ENCODE assay signal across 34 cellular contexts in genomic region chr10:7151538-7151937, GRCh38.
"Had no signal": no experiment of that assay in that cellular context is flagged by ENCODE, and none has a peak within 500 bp of the region (broad histone marks: within the 10 kb centered on the region; RNA-seq: fewer than 3 reads in every experiment).

No MANE protein-coding gene starts in this region.

- DNase-seq: activated B cell treated with CpG ODN at 0.5 μM for 24 hours; activated CD4-positive, alpha-beta memory T cell treated with anti-CD3 and anti-CD28 coated beads for 36 hours; activated CD4-positive, alpha-beta T cell treated with anti-CD3 and anti-CD28 coated beads for 4 hours; activated CD4-positive, alpha-beta T cell treated with anti-CD3 and anti-CD28 coated beads, Interleukin-2, amount 10 ng/mL, durations not matched to agents 24 days and 14 days; activated CD4-positive, alpha-beta T cell treated with anti-CD3 and anti-CD28 coated beads, Interleukin-2, amount 50 U/mL, for 1 hour; activated CD4-positive, alpha-beta T cell treated with anti-CD3 and anti-CD28 coated beads, Interleukin-2, amount 50 U/mL, for 4 hours; activated CD4-positive, CD25-positive, alpha-beta regulatory T cell treated with anti-CD3 and anti-CD28 coated beads, Interleukin-2, amount 50 U/mL, for 72 hours; activated CD8-positive, alpha-beta memory T cell treated with anti-CD3 and anti-CD28 coated beads, Interleukin-2, amount 50 U/mL, for 4 hours; activated CD8-positive, alpha-beta T cell treated with anti-CD3 and anti-CD28 coated beads for 36 hours; activated effector memory CD4-positive, alpha-beta T cell treated with anti-CD3 and anti-CD28 coated beads, Interleukin-2, amount 50 U/mL, for 16 hours; activated gamma-delta T cell treated with Interleukin-2 at 50 U/mL for 16 hours; activated naive CD4-positive, alpha-beta T cell; activated naive CD4-positive, alpha-beta T cell treated with anti-CD3 and anti-CD28 coated beads for 36 hours; activated naive CD4-positive, alpha-beta T cell treated with anti-CD3 and anti-CD28 coated beads, Interleukin-2, amount 50 U/mL, for 16 hours; activated naive CD8-positive, alpha-beta T cell treated with anti-CD3 and anti-CD28 coated beads for 36 hours; activated T-cell treated with anti-CD3 and anti-CD28 coated beads for 4 hours; activated T-cell treated with anti-CD3 and anti-CD28 coated beads, Interleukin-2, amount 50 U/mL, for 1 hour; activated T-cell treated with anti-CD3 and anti-CD28 coated beads, Interleukin-2, amount 50 U/mL, for 4 hours; activated T-cell treated with anti-CD3 and anti-CD28 coated beads, Interleukin-2, amount 50 U/mL, for 72 hours; adrenal gland; amygdala; anterior cingulate cortex; body of pancreas; brain microvascular endothelial cell; central memory CD4-positive, alpha-beta T cell; T-cell; T-helper 17 cell had no signal

- H3K27me3 ChIP-seq: adrenal gland, body of pancreas, brain microvascular endothelial cell, breast epithelium had no signal

- H3K9me3 Mint-ChIP-seq: activated B cell treated with CpG ODN at 0.5 μM for 24 hours; activated CD4-positive, alpha-beta memory T cell treated with anti-CD3 and anti-CD28 coated beads for 36 hours; activated naive CD4-positive, alpha-beta T cell treated with anti-CD3 and anti-CD28 coated beads for 36 hours; activated naive CD4-positive, alpha-beta T cell treated with anti-CD3 and anti-CD28 coated beads, Interleukin-2, amount 50 U/mL, for 72 hours; activated T-cell treated with anti-CD3 and anti-CD28 coated beads, Interleukin-2, amount 50 U/mL, for 4 hours; activated T-helper 17 cell treated with anti-CD3 and anti-CD28 coated beads, Interleukin-2, amount 50 U/mL, for 72 hours had no signal

- FAIRE-seq: astrocyte, TTC549 had no signal

- H3K4me3 ChIP-seq: adrenal gland, body of pancreas, breast epithelium had no signal

- H3K27ac ChIP-seq: adrenal gland, body of pancreas, brain microvascular endothelial cell, breast epithelium, VCaP had no signal

- H3K36me3 Mint-ChIP-seq: activated CD4-positive, alpha-beta memory T cell treated with anti-CD3 and anti-CD28 coated beads for 36 hours; activated naive CD4-positive, alpha-beta T cell treated with anti-CD3 and anti-CD28 coated beads, Interleukin-2, amount 50 U/mL, for 72 hours had no signal

- H3K9me3 ChIP-seq: adrenal gland, body of pancreas, breast epithelium had no signal

- ATAC-seq: activated CD8-positive, alpha-beta T cell treated with anti-CD3 and anti-CD28 coated beads for 36 hours; activated naive CD4-positive, alpha-beta T cell treated with anti-CD3 and anti-CD28 coated beads, Interleukin-2, amount 50 U/mL, for 72 hours; activated T-cell treated with anti-CD3 and anti-CD28 coated beads, Interleukin-2, amount 50 U/mL, for 4 hours; activated T-cell treated with anti-CD3 and anti-CD28 coated beads, Interleukin-2, amount 50 U/mL, for 72 hours; activated T-helper 17 cell treated with anti-CD3 and anti-CD28 coated beads, Interleukin-2, amount 50 U/mL, for 72 hours; body of pancreas; T-cell; T-helper 17 cell had no signal

- H3K4me1 ChIP-seq: adrenal gland, body of pancreas, breast epithelium had no signal

- H3K4me3 Mint-ChIP-seq: activated B cell treated with CpG ODN at 0.5 μM for 24 hours; activated CD4-positive, alpha-beta memory T cell treated with anti-CD3 and anti-CD28 coated beads for 36 hours; activated CD4-positive, alpha-beta T cell treated with anti-CD3 and anti-CD28 coated beads, Interleukin-2, amount 10 ng/mL, durations not matched to agents 24 days and 14 days; activated CD8-positive, alpha-beta T cell treated with anti-CD3 and anti-CD28 coated beads for 36 hours; activated naive CD4-positive, alpha-beta T cell treated with anti-CD3 and anti-CD28 coated beads for 36 hours; activated naive CD8-positive, alpha-beta T cell treated with anti-CD3 and anti-CD28 coated beads for 36 hours; activated T-cell treated with anti-CD3 and anti-CD28 coated beads, Interleukin-2, amount 50 U/mL, for 4 hours; activated T-cell treated with anti-CD3 and anti-CD28 coated beads, Interleukin-2, amount 50 U/mL, for 72 hours; activated T-helper 1 cell treated with anti-CD3 and anti-CD28 coated beads, Interleukin-12 subunit alpha, Interleukin-12 subunit beta, Interleukin-2, Interleukin-4 antibody, amounts not matched to agents 30 ng/mL and 10 ng/mL and 1 ng/mL, durations not matched to agents 14 hours and 24 hours and 36 hours; activated T-helper 17 cell treated with anti-CD3 and anti-CD28 coated beads, Interleukin-2, amount 50 U/mL, for 72 hours; T-cell; T-helper 17 cell had no signal

- H3K4me1 Mint-ChIP-seq: activated naive CD8-positive, alpha-beta T cell treated with anti-CD3 and anti-CD28 coated beads for 36 hours; activated T-helper 17 cell treated with anti-CD3 and anti-CD28 coated beads, Interleukin-2, amount 50 U/mL, for 72 hours; T-helper 17 cell had no signal

- H3K27ac Mint-ChIP-seq: activated B cell treated with CpG ODN at 0.5 μM for 24 hours; activated CD4-positive, alpha-beta memory T cell treated with anti-CD3 and anti-CD28 coated beads for 36 hours; activated CD4-positive, alpha-beta T cell treated with anti-CD3 and anti-CD28 coated beads, Interleukin-2, amount 10 ng/mL, durations not matched to agents 24 days and 14 days; activated CD8-positive, alpha-beta T cell treated with anti-CD3 and anti-CD28 coated beads for 36 hours; activated naive CD4-positive, alpha-beta T cell treated with anti-CD3 and anti-CD28 coated beads for 36 hours; activated naive CD4-positive, alpha-beta T cell treated with anti-CD3 and anti-CD28 coated beads, Interleukin-2, amount 50 U/mL, for 72 hours; activated naive CD8-positive, alpha-beta T cell treated with anti-CD3 and anti-CD28 coated beads for 36 hours; activated T-cell treated with anti-CD3 and anti-CD28 coated beads, Interleukin-2, amount 50 U/mL, for 72 hours; activated T-helper 1 cell treated with anti-CD3 and anti-CD28 coated beads, Interleukin-12 subunit alpha, Interleukin-12 subunit beta, Interleukin-2, Interleukin-4 antibody, amounts not matched to agents 30 ng/mL and 10 ng/mL and 1 ng/mL, durations not matched to agents 14 hours and 24 hours and 36 hours; activated T-helper 17 cell treated with anti-CD3 and anti-CD28 coated beads, Interleukin-2, amount 50 U/mL, for 72 hours; T-cell; T-helper 17 cell had no signal

- H3K36me3 ChIP-seq: adrenal gland, brain microvascular endothelial cell, breast epithelium had no signal
